Comparison of ENCODE assay signal across 8 cellular contexts in the genomic region with DNA sequence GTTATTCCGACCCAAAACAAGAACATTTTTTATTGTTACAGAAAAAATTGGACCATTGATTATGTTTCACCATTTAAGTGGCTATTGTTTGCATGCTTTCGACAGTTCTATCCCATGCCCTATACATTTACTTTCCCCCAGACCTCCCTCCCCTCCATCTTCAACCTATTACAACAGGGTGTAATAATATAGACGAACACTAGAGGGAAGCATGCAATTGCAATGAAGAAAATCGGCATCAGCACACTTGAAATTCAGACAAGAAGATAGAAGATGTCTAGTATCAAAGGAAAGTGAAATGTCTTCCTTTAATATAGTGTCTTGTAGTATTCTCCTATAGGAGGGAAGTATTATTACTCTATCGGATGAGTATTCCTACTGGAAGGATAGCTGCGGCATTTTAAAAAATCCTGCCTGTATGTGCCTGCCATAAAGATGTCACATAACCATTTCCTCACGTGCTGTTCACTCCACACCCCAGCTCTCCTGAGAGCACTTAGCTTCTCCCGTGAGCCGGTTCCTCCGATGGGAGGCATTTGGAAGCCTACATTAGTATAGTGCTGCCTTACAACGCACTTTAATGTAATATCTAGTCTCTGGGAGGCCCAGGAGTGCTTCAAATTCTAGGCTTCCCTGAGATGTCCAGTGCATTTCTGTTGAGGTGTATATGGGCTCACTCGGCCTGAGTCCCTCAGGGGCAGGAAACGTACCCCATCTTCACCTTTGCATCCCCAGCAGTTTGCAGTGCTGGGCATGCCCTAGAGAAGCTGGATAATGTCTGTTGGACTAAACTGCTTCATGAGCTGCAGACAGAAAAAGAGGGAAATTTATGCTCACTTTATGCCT. TPM values are rescaled to one million over a fixed set of nuclear protein-coding genes. Genes with fewer than 3 reads are reported as not detected.
A peak's percentile ranks its signal among the peaks of the same experiment; 100 is the strongest.
DNase-seq lines count a peak whose midpoint lies in the region; ATAC-seq and TF ChIP-seq lines count a peak whose summit lies in the region.

No MANE protein-coding gene starts in this region.

- peak; percentile 59 for DNase-seq in A172 (ENCODE audit: low spot score)
- peak; percentile 44 for DNase-seq in NCI-H187 treated with DMSO at 0.1 percent for 48 hours (lab: John Stamatoyannopoulos, UW)
- DNase-seq in fibroblast of pulmonary artery (ENCODE audit: low read depth) = peak; percentile 79
- DNase-seq in stimulated activated CD4-positive, alpha-beta T cell treated with anti-CD3 and anti-CD28 coated beads, Interleukin-1b, Interleukin-23, amount 100 ng/mL, for 48 hours = no peak

- H3F3A ChIP-seq in SU-DHL-6 (ENCODE audit: insufficient read depth) = no peaks in the 10 kb centered on the region

- no peaks in the 10 kb centered on the region for H3K4me1 ChIP-seq in neuron (ENCODE audit: insufficient read depth, low read length)

- peak; percentile 67 for ATAC-seq in HG02870 (IDR thresholded peaks at IDR 0.05; ENCODE audit: unreplicated experiment)

- no peak overlapping the region for H3K27ac ChIP-seq in SU-DHL-6 (ENCODE audit: low read depth, low read length)

- no peaks in the 10 kb centered on the region for H3K9me3 ChIP-seq in SU-DHL-6 (ENCODE audit: insufficient read depth, low read length)
- H3K9me3 ChIP-seq in neuron (ENCODE audit: low read length) = no peaks in the 10 kb centered on the region

- no peak overlapping the region for H3K9ac ChIP-seq in SU-DHL-6 (ENCODE audit: low read length)

- no peaks in the 10 kb centered on the region for H3K9me2 ChIP-seq in SU-DHL-6 (replicated peaks; ENCODE audit: insufficient read depth, low read length)

- H3K27me3 ChIP-seq in SU-DHL-6 (ENCODE audit: low read length) (no peaks in the 10 kb centered on the region), neuron (ENCODE audit: insufficient read depth, low read length) (no peaks in the 10 kb centered on the region)

- H3K4me3 ChIP-seq in SU-DHL-6 (ENCODE audit: insufficient read depth, low read length, poor library complexity, severe bottlenecking) (no peak overlapping the region), fibroblast of pulmonary artery (replicated peaks; ENCODE audit: low read depth, low read length) (no peak overlapping the region), neuron (ENCODE audit: low read length) (no peak overlapping the region)

- no peaks in the 10 kb centered on the region for H4K20me1 ChIP-seq in SU-DHL-6 (ENCODE audit: low read depth, low read length)

- H3K79me2 ChIP-seq in SU-DHL-6 (ENCODE audit: insufficient read depth, low read length) = no peaks in the 10 kb centered on the region

- peak overlapping the region; percentile 9 for H3K4me2 ChIP-seq in SU-DHL-6 (ENCODE audit: low read depth, low read length, poor library complexity, severe bottlenecking)

- H2AFZ ChIP-seq in SU-DHL-6 (ENCODE audit: low read depth, low read length, severe bottlenecking) (peak overlapping the region; percentile 87), neuron (ENCODE audit: low read depth, low read length) (peak overlapping the region; percentile 11)

- TF ChIP-seq CTCF in GM12872 (IDR thresholded peaks at IDR 0.05; ENCODE audit: insufficient read depth, low read depth, low read length) (peak; percentile 56), SU-DHL-6 (IDR thresholded peaks at IDR 0.05; ENCODE audit: insufficient read depth, low read length, poor library complexity, severe bottlenecking) (peak; percentile 80), fibroblast of pulmonary artery (IDR thresholded peaks at IDR 0.05; ENCODE audit: low read length, missing control alignments) (peak; percentile 80)

- H3K36me3 ChIP-seq in SU-DHL-6 (ENCODE audit: low read length) (no peaks in the 10 kb centered on the region), neuron (ENCODE audit: insufficient read depth, low read length) (no peaks in the 10 kb centered on the region)

RNA-seq across cellular contexts. Expression of gene ERICH6, which starts 17.8 kb away (rescaled TPM):
- total RNA-seq in A172 (2014; rRNA removed; shearing (Covaris generic)) = not detected in 2 replicates

RNA-seq across cellular contexts. Expression of gene SIAH2, which starts 41.5 kb away (rescaled TPM):
- total RNA-seq in A172 (2014; rRNA removed; shearing (Covaris generic)) = 23.4 and 25.8 TPM in 2 replicates
